In genomic region chr9:89668216-89668867, GRCh38 we compare ENCODE assay signal across 12 cellular contexts.
DNase-seq lines count a peak whose midpoint lies in the region; ATAC-seq, FAIRE-seq and TF ChIP-seq lines count a peak whose summit lies in the region.
"Had no signal": no experiment of that assay in that cellular context is flagged by ENCODE, and none has a peak within 500 bp of the region (broad histone marks: within the 10 kb centered on the region; RNA-seq: fewer than 3 reads in every experiment).

No MANE protein-coding gene starts in this region.

- ATAC-seq in left colon: peak; percentile 19
- ATAC-seq in stimulated activated naive CD8-positive, alpha-beta T cell treated with anti-CD3 and anti-CD28 coated beads, Interleukin-15, amount 100 ng/mL, for 72 hours: peak; percentile 71
- no peak for ATAC-seq in HG02610 (IDR thresholded peaks at IDR 0.05; ENCODE audit: unreplicated experiment)
- ATAC-seq in left cardiac atrium: no peak
- ATAC-seq: natural killer cell had no signal

- DNase-seq in NCI-H1417 (lab: John Stamatoyannopoulos, UW) (peak; percentile 64 to 70 (median 69)), NCI-H1417 treated with DMSO at 0.1 percent for 48 hours (lab: John Stamatoyannopoulos, UW) (no peak), NCI-H2171 (lab: John Stamatoyannopoulos, UW) (peak; percentile 43), left colon (no peak), D721Med (ENCODE audit: insufficient read length, low spot score) (no peak), left cardiac atrium (no peak)
- no peak for DNase-seq in stimulated activated naive CD8-positive, alpha-beta T cell treated with anti-CD3 and anti-CD28 coated beads, Interleukin-15, amount 100 ng/mL, for 72 hours
- DNase-seq: anterior cingulate cortex, natural killer cell, WERI-Rb-1 had no signal

- intact Hi-C loops in left colon (cut with DNase I, micrococcal nuclease): no loop called here
- intact Hi-C loops in left cardiac atrium (cut with DNase I): loop anchor here in 1 of 2 donors (5.0 kb wide), 1 partner anchor 64 kb away; no protein-coding TSS in a partner anchor

- H3K9me3 Mint-ChIP-seq in stimulated activated naive CD8-positive, alpha-beta T cell treated with anti-CD3 and anti-CD28 coated beads, Interleukin-15, amount 100 ng/mL, for 72 hours: peaks cover 8 to 10% of the 10 kb centered on the region in 2 donors

- no peak for FAIRE-seq in D721Med (lab: Jason Lieb, UNC)
- FAIRE-seq: A204.1 had no signal

- peak overlapping the region in 1 of 2 donors; percentile 36 for H3K27ac Mint-ChIP-seq in stimulated activated naive CD8-positive, alpha-beta T cell treated with anti-CD3 and anti-CD28 coated beads, Interleukin-15, amount 100 ng/mL, for 72 hours
- H3K27ac Mint-ChIP-seq: natural killer cell had no signal

- no peak for TF ChIP-seq CTCF in D721Med (IDR thresholded peaks at IDR 0.05; ENCODE audit: insufficient read depth, missing control alignments)

- no peaks in the 10 kb centered on the region for H3K27me3 Mint-ChIP-seq in stimulated activated naive CD8-positive, alpha-beta T cell treated with anti-CD3 and anti-CD28 coated beads, Interleukin-15, amount 100 ng/mL, for 72 hours

- H3K4me1 Mint-ChIP-seq in stimulated activated naive CD8-positive, alpha-beta T cell treated with anti-CD3 and anti-CD28 coated beads, Interleukin-15, amount 100 ng/mL, for 72 hours: peaks cover 20% of the 10 kb centered on the region
- H3K4me1 Mint-ChIP-seq: natural killer cell had no signal

- no peak overlapping the region for H3K4me3 Mint-ChIP-seq in stimulated activated naive CD8-positive, alpha-beta T cell treated with anti-CD3 and anti-CD28 coated beads, Interleukin-15, amount 100 ng/mL, for 72 hours
- H3K4me3 Mint-ChIP-seq: natural killer cell had no signal

Comparison
In these comparisons a context has a peak if more than half of its experiments do, and no peak if none do; other contexts are left out.
1. DNase-seq: peak in NCI-H1417 (3 of 3) and NCI-H2171 (single experiment); none in NCI-H1417 treated with DMSO at 0.1 percent for 48 hours (single experiment), left colon (0 of 2), stimulated activated naive CD8-positive, alpha-beta T cell treated with anti-CD3 and anti-CD28 coated beads, Interleukin-15, amount 100 ng/mL, for 72 hours (0 of 2), D721Med (single experiment) and left cardiac atrium (single experiment).
2. ATAC-seq: peak in left colon (single experiment) and stimulated activated naive CD8-positive, alpha-beta T cell treated with anti-CD3 and anti-CD28 coated beads, Interleukin-15, amount 100 ng/mL, for 72 hours (single experiment); none in HG02610 (single experiment) and left cardiac atrium (0 of 2).